Comparison of ENCODE assay signal across 8 cellular contexts in genomic region chr19:16627928-16628182, GRCh38. TPM values are rescaled to one million over a fixed set of nuclear protein-coding genes. Genes with fewer than 3 reads are reported as not detected.
DNase-seq lines count a peak whose midpoint lies in the region; ATAC-seq and TF ChIP-seq lines count a peak whose summit lies in the region.

No MANE protein-coding gene starts in this region.

- ATAC-seq in thoracic aorta (ENCODE audit: insufficient number of reproducible peaks, low FRiP score, low read depth) = no peak
- ATAC-seq in HG02678 (IDR thresholded peaks at IDR 0.05; ENCODE audit: unreplicated experiment) = no peak

- H3K9me3 ChIP-seq in ascending aorta = no peaks in the 10 kb centered on the region
- H3K9me3 ChIP-seq in thoracic aorta = no peaks in the 10 kb centered on the region

- peak overlapping the region; percentile 90 for H3K4me3 Mint-ChIP-seq in activated CD4-positive, alpha-beta T cell treated with anti-CD3 and anti-CD28 coated beads, Interleukin-2, amount 10 ng/mL, durations not matched to agents 7 days and 5 days

- no peaks in the 10 kb centered on the region for H3K27me3 Mint-ChIP-seq in activated CD4-positive, alpha-beta T cell treated with anti-CD3 and anti-CD28 coated beads, Interleukin-2, amount 10 ng/mL, durations not matched to agents 7 days and 5 days

- CTCF ChIA-PET in activated CD4-positive, alpha-beta T cell treated with anti-CD3 and anti-CD28 coated beads, Interleukin-2, amount 10 ng/mL, durations not matched to agents 7 days and 5 days (lab: Charles Lee) = interaction anchor here (1.0 to 1.4 kb wide), 4 partner anchors 10 to 44 kb away, joined by 3 to 5 read pairs (median 3); no protein-coding TSS in a partner anchor

- peak overlapping the region; percentile 78 to 87 for H3K27ac ChIP-seq in ascending aorta
- peak overlapping the region; percentile 59 to 67 for H3K27ac ChIP-seq in thoracic aorta

- H3K9me3 Mint-ChIP-seq in activated CD4-positive, alpha-beta T cell treated with anti-CD3 and anti-CD28 coated beads, Interleukin-2, amount 10 ng/mL, durations not matched to agents 7 days and 5 days = no peaks in the 10 kb centered on the region

- TF ChIP-seq CTCF in ascending aorta (IDR thresholded peaks at IDR 0.05) (no peak), lower leg skin (IDR thresholded peaks at IDR 0.05) (no peak), thoracic aorta (IDR thresholded peaks at IDR 0.05) (no peak)

- H3K4me1 ChIP-seq in ascending aorta (peaks cover 7 to 17% of the 10 kb centered on the region in 2 donors), thoracic aorta (ENCODE audit: control insufficient read depth in 1 of 2, low read depth in 2 of 2) (peaks cover 16 to 28% of the 10 kb centered on the region in 2 donors)

- intact Hi-C loops in ascending aorta (cut with DNase I) = loop anchor here (1.0 kb wide), 3 partner anchors 32 to 86 kb away; partner anchors contain the start of genes CHERP, SLC35E1 and SMIM7
- intact Hi-C loops in lower leg skin (cut with DNase I; ENCODE audit: low total_unique reads) = no loop called here

- WGBS in lower leg skin, 2 donors = 5% methylated on average over 25 of the region's 38 CpGs; no CpG with 5 or more reads in 1 of the 2 donors

- H3K27ac Mint-ChIP-seq in activated CD4-positive, alpha-beta T cell treated with anti-CD3 and anti-CD28 coated beads, Interleukin-2, amount 10 ng/mL, durations not matched to agents 7 days and 5 days = peak overlapping the region; percentile 89

- DNase-seq in activated CD4-positive, alpha-beta T cell treated with anti-CD3 and anti-CD28 coated beads, Interleukin-2, amount 10 ng/mL, durations not matched to agents 7 days and 5 days = no peak
- DNase-seq in activated CD4-positive, alpha-beta T cell treated with anti-CD3 and anti-CD28 coated beads for 48 hours = no peak
- DNase-seq in ascending aorta (ENCODE audit: low spot score in 2 of 2) (no peak), lower leg skin (ENCODE audit: low spot score in 2 of 2) (no peak), thoracic aorta (ENCODE audit: low spot score) (no peak), germinal center (ENCODE audit: low spot score) (no peak), occipital lobe (lab: John Stamatoyannopoulos, UW) (no peak)

- POLR2A ChIA-PET in activated CD4-positive, alpha-beta T cell treated with anti-CD3 and anti-CD28 coated beads, Interleukin-2, amount 10 ng/mL, durations not matched to agents 7 days and 5 days (lab: Charles Lee) = interaction anchor here (0.7 to 1.3 kb wide), 4 partner anchors 10 to 43 kb away, joined by 3 to 5 read pairs (median 4); no protein-coding TSS in a partner anchor

- H3K36me3 Mint-ChIP-seq in activated CD4-positive, alpha-beta T cell treated with anti-CD3 and anti-CD28 coated beads, Interleukin-2, amount 10 ng/mL, durations not matched to agents 7 days and 5 days (ENCODE audit: low read depth) = peaks cover 30% of the 10 kb centered on the region

- H3K36me3 ChIP-seq in ascending aorta (peaks cover 0 to 8% of the 10 kb centered on the region in 2 donors), thoracic aorta (no peaks in the 10 kb centered on the region)

- H3K4me3 ChIP-seq in ascending aorta = peak overlapping the region; percentile 95 to 97
- peak overlapping the region; percentile 97 for H3K4me3 ChIP-seq in lower leg skin (ENCODE audit: low read depth, poor library complexity, severe bottlenecking)
- peak overlapping the region; percentile 96 for H3K4me3 ChIP-seq in thoracic aorta

- H3K4me1 Mint-ChIP-seq in activated CD4-positive, alpha-beta T cell treated with anti-CD3 and anti-CD28 coated beads, Interleukin-2, amount 10 ng/mL, durations not matched to agents 7 days and 5 days = peaks cover 53% of the 10 kb centered on the region

- TF ChIP-seq POLR2A in lower leg skin (IDR thresholded peaks at IDR 0.05) = no peak

- no peaks in the 10 kb centered on the region for H3K27me3 ChIP-seq in ascending aorta
- H3K27me3 ChIP-seq in thoracic aorta (replicated peaks; ENCODE audit: insufficient read depth) = no peaks in the 10 kb centered on the region

RNA-seq across cellular contexts. Expression of gene MED26, which starts 0.1 kb away (rescaled TPM):
- 10 to 100 TPM; 14.6 to 15.6 TPM for total RNA-seq in activated CD4-positive, alpha-beta T cell treated with anti-CD3 and anti-CD28 coated beads, Interleukin-2, amount 10 ng/mL, durations not matched to agents 7 days and 5 days
- total RNA-seq in ascending aorta = 3.5 TPM
- total RNA-seq in lower leg skin = 10 to 100 TPM; 12.0 to 16.6 (median 14.5) TPM
- 10 to 100 TPM in 1 of 2 donors, 1 to 10 TPM in 1; 9.6 to 14.2 TPM for total RNA-seq in thoracic aorta
- 3.3 TPM for total RNA-seq in occipital lobe

RNA-seq across cellular contexts. Expression of gene SMIM7, which starts 32.1 kb away (rescaled TPM):
- 10 to 100 TPM; 58.4 to 59.6 TPM for total RNA-seq in activated CD4-positive, alpha-beta T cell treated with anti-CD3 and anti-CD28 coated beads, Interleukin-2, amount 10 ng/mL, durations not matched to agents 7 days and 5 days
- total RNA-seq in ascending aorta (16.7 TPM), lower leg skin (100 to 1,000 TPM in 1 of 4 donors, 10 to 100 TPM in 3; 78.5 to 125 (median 95.4) TPM), thoracic aorta (100 to 1,000 TPM in 1 of 2 donors, 10 to 100 TPM in 1; 72.7 to 102 TPM), occipital lobe (44.5 TPM)

RNA-seq across cellular contexts. Expression of gene TMEM38A, which starts 33.1 kb away (rescaled TPM):
- 1 to 10 TPM; 1.1 to 1.7 TPM for total RNA-seq in activated CD4-positive, alpha-beta T cell treated with anti-CD3 and anti-CD28 coated beads, Interleukin-2, amount 10 ng/mL, durations not matched to agents 7 days and 5 days
- total RNA-seq in ascending aorta (0.75 TPM), lower leg skin (1 to 10 TPM; 1.3 to 3.2 (median 2.2) TPM), thoracic aorta (10 to 100 TPM in 1 of 2 donors, 1 to 10 TPM in 1; 7.6 to 11.9 TPM), occipital lobe (8.4 TPM)

RNA-seq across cellular contexts. Expression of gene SLC35E1, which starts 55.6 kb away (rescaled TPM):
- total RNA-seq in activated CD4-positive, alpha-beta T cell treated with anti-CD3 and anti-CD28 coated beads, Interleukin-2, amount 10 ng/mL, durations not matched to agents 7 days and 5 days = 10 to 100 TPM; 40.6 to 43.1 TPM
- total RNA-seq in ascending aorta (56.3 TPM), lower leg skin (10 to 100 TPM; 30.7 to 43.2 (median 39.2) TPM), thoracic aorta (10 to 100 TPM; 66.9 to 85.3 TPM), occipital lobe (25.3 TPM)
